22 cellular contexts compared by ENCODE assay signal in genomic region chr2:42201228-42201855, GRCh38.
"Had no signal": no experiment of that assay in that cellular context is flagged by ENCODE, and none has a peak within 500 bp of the region (broad histone marks: within the 10 kb centered on the region; RNA-seq: fewer than 3 reads in every experiment).

No MANE protein-coding gene starts in this region.

- H3K27ac ChIP-seq: gastrocnemius medialis, left ventricle myocardium inferior, sigmoid colon, upper lobe of left lung, VCaP had no signal

- ATAC-seq: activated CD8-positive, alpha-beta memory T cell treated with anti-CD3 and anti-CD28 coated beads, Interleukin-2, amount 10 ng/mL, durations not matched to agents 7 days and 5 days; activated CD8-positive, alpha-beta T cell treated with anti-CD3 and anti-CD28 coated beads for 36 hours; gastrocnemius medialis; stimulated activated naive CD8-positive, alpha-beta T cell treated with anti-CD3 and anti-CD28 coated beads, Interleukin-15, Interleukin-2, amounts not matched to agents 100 U/mL and 50 U/mL, for 24 hours had no signal

- H3K9me3 Mint-ChIP-seq: activated CD4-positive, alpha-beta T cell treated with anti-CD3 and anti-CD28 coated beads, Interleukin-2, amount 10 ng/mL, durations not matched to agents 7 days and 5 days; activated CD8-positive, alpha-beta T cell treated with anti-CD3 and anti-CD28 coated beads for 36 hours; activated naive CD4-positive, alpha-beta T cell treated with anti-CD3 and anti-CD28 coated beads, Interleukin-2, amount 10 ng/mL, durations not matched to agents 7 days and 5 days had no signal

- H3K27me3 ChIP-seq: gastrocnemius medialis, sigmoid colon, upper lobe of left lung had no signal

- FAIRE-seq: colon had no signal

- H3K9me3 ChIP-seq: gastrocnemius medialis, left ventricle myocardium inferior, sigmoid colon, upper lobe of left lung had no signal

- H3K4me3 Mint-ChIP-seq: activated CD4-positive, alpha-beta T cell treated with anti-CD3 and anti-CD28 coated beads, Interleukin-2, amount 10 ng/mL, durations not matched to agents 7 days and 5 days; activated CD8-positive, alpha-beta memory T cell treated with anti-CD3 and anti-CD28 coated beads, Interleukin-2, amount 10 ng/mL, durations not matched to agents 7 days and 5 days; activated CD8-positive, alpha-beta T cell treated with anti-CD3 and anti-CD28 coated beads for 36 hours; activated naive CD4-positive, alpha-beta T cell treated with anti-CD3 and anti-CD28 coated beads, Interleukin-2, amount 10 ng/mL, durations not matched to agents 7 days and 5 days; nephron progenitor cell had no signal

- H3K27ac Mint-ChIP-seq: activated CD4-positive, alpha-beta T cell treated with anti-CD3 and anti-CD28 coated beads, Interleukin-2, amount 10 ng/mL, durations not matched to agents 7 days and 5 days; activated CD8-positive, alpha-beta memory T cell treated with anti-CD3 and anti-CD28 coated beads, Interleukin-2, amount 10 ng/mL, durations not matched to agents 7 days and 5 days; activated naive CD4-positive, alpha-beta T cell treated with anti-CD3 and anti-CD28 coated beads, Interleukin-2, amount 10 ng/mL, durations not matched to agents 7 days and 5 days had no signal

- DNase-seq: activated CD4-positive, alpha-beta T cell treated with anti-CD3 and anti-CD28 coated beads, Interleukin-2, amount 10 ng/mL, durations not matched to agents 7 days and 5 days; activated CD4-positive, CD25-positive, alpha-beta regulatory T cell treated with anti-CD3 and anti-CD28 coated beads, Interleukin-2, amount 50 U/mL, for 72 hours; activated CD8-positive, alpha-beta memory T cell treated with anti-CD3 and anti-CD28 coated beads, Interleukin-2, amount 10 ng/mL, durations not matched to agents 7 days and 5 days; activated CD8-positive, alpha-beta T cell treated with anti-CD3 and anti-CD28 coated beads for 36 hours; activated effector memory CD4-positive, alpha-beta T cell treated with anti-CD3 and anti-CD28 coated beads, Interleukin-2, amount 50 U/mL, for 16 hours; activated naive CD4-positive, alpha-beta T cell treated with anti-CD3 and anti-CD28 coated beads, Interleukin-2, amount 10 ng/mL, durations not matched to agents 7 days and 5 days; activated T-cell treated with anti-CD3 and anti-CD28 coated beads for 4 hours; aorta; caudate nucleus; effector memory CD4-positive, alpha-beta T cell; gastrocnemius medialis; hypothalamus; left ventricle myocardium inferior; nephron progenitor cell; posterior cingulate gyrus; sigmoid colon; stimulated activated CD4-positive, alpha-beta T cell treated with anti-CD3 and anti-CD28 coated beads, Interleukin-4, amount 100 ng/mL, for 1 hour; stimulated activated naive CD8-positive, alpha-beta T cell treated with anti-CD3 and anti-CD28 coated beads, Interleukin-15, Interleukin-2, amounts not matched to agents 100 U/mL and 50 U/mL, for 24 hours; upper lobe of left lung had no signal

- H3K36me3 ChIP-seq: gastrocnemius medialis, left ventricle myocardium inferior, sigmoid colon, upper lobe of left lung had no signal

- H3K27me3 Mint-ChIP-seq: activated CD4-positive, alpha-beta T cell treated with anti-CD3 and anti-CD28 coated beads, Interleukin-2, amount 10 ng/mL, durations not matched to agents 7 days and 5 days; activated CD8-positive, alpha-beta memory T cell treated with anti-CD3 and anti-CD28 coated beads, Interleukin-2, amount 10 ng/mL, durations not matched to agents 7 days and 5 days; activated CD8-positive, alpha-beta T cell treated with anti-CD3 and anti-CD28 coated beads for 36 hours; activated naive CD4-positive, alpha-beta T cell treated with anti-CD3 and anti-CD28 coated beads, Interleukin-2, amount 10 ng/mL, durations not matched to agents 7 days and 5 days; brain had no signal

- H3K4me1 ChIP-seq: gastrocnemius medialis had no signal

- H3K4me3 ChIP-seq: gastrocnemius medialis, left ventricle myocardium inferior, sigmoid colon, upper lobe of left lung had no signal
